Comparison of ENCODE assay signal across 10 cellular contexts in the genomic region with DNA sequence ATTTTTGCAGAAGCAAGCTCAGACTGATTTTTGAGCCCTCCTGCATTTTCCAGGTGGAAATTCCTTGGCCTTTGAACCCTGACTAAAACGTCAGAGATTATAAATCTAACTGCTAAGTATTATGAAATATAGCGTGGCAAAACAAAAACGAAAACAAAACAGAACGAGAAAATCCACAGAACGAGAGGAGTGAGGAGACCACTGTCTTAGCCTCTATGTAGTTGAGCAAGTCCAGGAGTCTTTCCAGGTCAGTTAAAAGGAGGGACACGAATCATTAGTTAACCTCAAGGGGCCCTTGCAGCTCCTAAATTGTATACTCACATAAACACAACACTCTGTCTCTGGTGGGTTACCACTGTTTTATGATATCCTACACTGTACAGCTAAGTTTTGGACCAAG.
DNase-seq lines count a peak whose midpoint lies in the region; ATAC-seq, FAIRE-seq and TF ChIP-seq lines count a peak whose summit lies in the region.
"Had no signal": no experiment of that assay in that cellular context is flagged by ENCODE, and none has a peak within 500 bp of the region (broad histone marks: within the 10 kb centered on the region; RNA-seq: fewer than 3 reads in every experiment).

No MANE protein-coding gene starts in this region.

- POLR2A ChIA-PET in endothelial cell of umbilical vein (lab: Charles Lee): no interaction called here

- no TSS peak for BruUV-seq in endothelial cell of umbilical vein (replicated peaks; lab: Mats Ljungman, UMichigan)

- H3K9ac ChIP-seq in endothelial cell of umbilical vein (replicated peaks; ENCODE audit: extremely low read depth, insufficient read depth, low read length) (no peak overlapping the region), muscle layer of colon (ENCODE audit: low read length) (no peak overlapping the region)

- no peak for TF ChIP-seq POLR2A in Peyer's patch (IDR thresholded peaks at IDR 0.05)
- TF ChIP-seq POLR2A in endothelial cell of umbilical vein (IDR thresholded peaks at IDR 0.05; ENCODE audit: low read depth, low read length): no peak
- no peak for TF ChIP-seq POLR2A in transverse colon (IDR thresholded peaks at IDR 0.05)

- peak overlapping the region in 3 of 4 donors; percentile 38 to 76 (median 56) for H3K27ac ChIP-seq in Peyer's patch
- H3K27ac ChIP-seq in endothelial cell of umbilical vein (ENCODE audit: insufficient read depth, low read depth, low read length): no peak overlapping the region
- peak overlapping the region; percentile 87 for H3K27ac ChIP-seq in muscle layer of colon (ENCODE audit: low read depth, low read length)
- H3K27ac ChIP-seq in transverse colon: peak overlapping the region; percentile 82 to 88 (median 86)
- H3K27ac ChIP-seq: epithelial cell of prostate had no signal

- intact Hi-C loops in endothelial cell of umbilical vein (cut with micrococcal nuclease) (loop anchor here (1.0 to 5.0 kb wide), 5 partner anchors 81 to 304 kb away; a partner anchor contains a TSS), transverse colon (cut with DNase I; ENCODE audit: low total_unique reads) (loop anchor here (5.0 to 10.0 kb wide), 3 partner anchors 74 to 227 kb away; a partner anchor contains a TSS)

- H3K9me3 ChIP-seq in Peyer's patch (no peaks in the 10 kb centered on the region), endothelial cell of umbilical vein (replicated peaks; ENCODE audit: control insufficient read depth, insufficient read depth, low read length) (no peaks in the 10 kb centered on the region), muscle layer of colon (ENCODE audit: low read length) (no peaks in the 10 kb centered on the region), transverse colon (no peaks in the 10 kb centered on the region)

- no peak overlapping the region for H3K4me2 ChIP-seq in endothelial cell of umbilical vein (ENCODE audit: insufficient read depth, low read length)

- FAIRE-seq in endothelial cell of umbilical vein (lab: Jason Lieb, UNC): peak; percentile 50

- CTCF ChIA-PET in endothelial cell of umbilical vein (lab: Charles Lee): interaction anchor here (0.6 to 7.3 kb wide), 11 partner anchors 12 to 545 kb away, joined by 3 to 79 read pairs (median 5); a partner anchor contains a TSS

- no peak for ATAC-seq in GM19351 (IDR thresholded peaks at IDR 0.05; ENCODE audit: unreplicated experiment)
- no peak for ATAC-seq in GM19467 (IDR thresholded peaks at IDR 0.05; ENCODE audit: unreplicated experiment)

- H4K20me1 ChIP-seq in endothelial cell of umbilical vein (replicated peaks; ENCODE audit: control insufficient read depth, extremely low read depth, insufficient read depth, low read length): no peaks in the 10 kb centered on the region

- peak overlapping the region in 2 of 4 donors; percentile 19 to 21 for H3K4me3 ChIP-seq in Peyer's patch
- no peak overlapping the region for H3K4me3 ChIP-seq in endothelial cell of umbilical vein (replicated peaks in 1 of 3; ENCODE audit: insufficient read depth in 1 of 3, low read depth in 1 of 3, low read length in 3 of 3)
- H3K4me3 ChIP-seq in muscle layer of colon (ENCODE audit: low read depth in 1 of 2, low read length in 2 of 2): peak overlapping the region in 1 of 2 donors; percentile 6
- H3K4me3 ChIP-seq in transverse colon: peak overlapping the region in 1 of 4 donors; percentile 2

- no peaks in the 10 kb centered on the region for H3K9me1 ChIP-seq in endothelial cell of umbilical vein (replicated peaks; ENCODE audit: control insufficient read depth, extremely low read depth, insufficient read depth, low read length)

- dilution Hi-C loops in endothelial cell of umbilical vein (cut with MboI; ENCODE audit: extremely low pct_ligation_motif_present, low sequenced_read_pairs): no loop called here

- H3K79me2 ChIP-seq in endothelial cell of umbilical vein (ENCODE audit: control insufficient read depth, insufficient read depth, low read length): no peaks in the 10 kb centered on the region

- no peak for TF ChIP-seq CTCF in Peyer's patch (IDR thresholded peaks at IDR 0.05)
- TF ChIP-seq CTCF in endothelial cell of umbilical vein (IDR thresholded peaks at IDR 0.05; ENCODE audit: extremely low read depth in 1 of 2, insufficient read depth in 1 of 2, low read depth in 1 of 2, low read length in 2 of 2): no peak
- TF ChIP-seq CTCF in transverse colon (IDR thresholded peaks at IDR 0.05): no peak

- no peak for TF ChIP-seq EP300 in transverse colon (IDR thresholded peaks at IDR 0.05; ENCODE audit: low read depth)

- H3K36me3 ChIP-seq in Peyer's patch: no peaks in the 10 kb centered on the region
- no peaks in the 10 kb centered on the region for H3K36me3 ChIP-seq in endothelial cell of umbilical vein (ENCODE audit: control insufficient read depth in 2 of 2, extremely low read depth in 1 of 2, insufficient read depth in 2 of 2, low read length in 2 of 2)
- no peaks in the 10 kb centered on the region for H3K36me3 ChIP-seq in muscle layer of colon (ENCODE audit: insufficient read depth, low read length)
- H3K36me3 ChIP-seq in transverse colon: no peaks in the 10 kb centered on the region

- peak overlapping the region; percentile 20 for H2AFZ ChIP-seq in endothelial cell of umbilical vein (ENCODE audit: low read depth, low read length)

- DNase-seq in Peyer's patch (no peak), endothelial cell of umbilical vein (ENCODE audit: low read depth, low spot score) (no peak), transverse colon (no peak), NCI-H82 treated with DMSO at 0.1 percent for 48 hours (lab: John Stamatoyannopoulos, UW; ENCODE audit: unreplicated experiment) (no peak)
- DNase-seq in activated CD4-positive, alpha-beta T cell treated with anti-CD3 and anti-CD28 coated beads for 4 hours: no peak
- DNase-seq: NCI-H187 treated with DMSO at 0.1 percent for 48 hours had no signal

- 20 to 25% methylated on average over 1 to 6 of the region's 6 CpGs for WGBS in transverse colon (ENCODE audit: low coverage in 1 of 2), 2 donors

- H3K27me3 ChIP-seq in Peyer's patch (no peaks in the 10 kb centered on the region), endothelial cell of umbilical vein (ENCODE audit: control insufficient read depth in 2 of 2, insufficient read depth in 2 of 2, low read length in 2 of 2) (no peaks in the 10 kb centered on the region), muscle layer of colon (ENCODE audit: control insufficient read depth in 1 of 2, insufficient read depth in 2 of 2, low read length in 2 of 2) (no peaks in the 10 kb centered on the region), transverse colon (no peaks in the 10 kb centered on the region)

- H3K4me1 ChIP-seq in Peyer's patch: peaks cover 0 to 18% (median 0%) of the 10 kb centered on the region in 4 donors
- no peaks in the 10 kb centered on the region for H3K4me1 ChIP-seq in endothelial cell of umbilical vein (ENCODE audit: control insufficient read depth, extremely low read depth, insufficient read depth, low read length)
- H3K4me1 ChIP-seq in muscle layer of colon (ENCODE audit: insufficient read depth, low read length): peaks cover 77% of the 10 kb centered on the region
- H3K4me1 ChIP-seq in transverse colon: peaks cover 17 to 69% (median 25%) of the 10 kb centered on the region in 4 donors

- in situ Hi-C loops in transverse colon (cut with MboI; ENCODE audit: low pct_ligation_motif_present in 1 of 4, low pct_unique_long_range_greater_than_20kb in 1 of 4, low sequenced_read_pairs in 3 of 4): no loop called here

TF ChIP-seq in endothelial cell of umbilical vein, 7 proteins besides CTCF, POLR2A, EP300 and RAD21:
- TF ChIP-seq POLR2AphosphoS5 (IDR thresholded peaks at IDR 0.05; ENCODE audit: insufficient read depth, low read depth, low read length) (no peak), GATA2 (IDR thresholded peaks at IDR 0.05; ENCODE audit: insufficient read depth, insufficient read length, low read depth, low read length) (no peak), JUN (IDR thresholded peaks at IDR 0.05; ENCODE audit: borderline replicate concordance, insufficient read depth, insufficient read length, low read depth) (no peak), EZH2 (IDR thresholded peaks at IDR 0.05; ENCODE audit: borderline replicate concordance, low read depth, low read length, severe bottlenecking) (no peak), MYC (IDR thresholded peaks at IDR 0.05; ENCODE audit: low read depth, low read length) (no peak)
